Comparison of ENCODE assay signal across 1 cellular context in the genomic region with DNA sequence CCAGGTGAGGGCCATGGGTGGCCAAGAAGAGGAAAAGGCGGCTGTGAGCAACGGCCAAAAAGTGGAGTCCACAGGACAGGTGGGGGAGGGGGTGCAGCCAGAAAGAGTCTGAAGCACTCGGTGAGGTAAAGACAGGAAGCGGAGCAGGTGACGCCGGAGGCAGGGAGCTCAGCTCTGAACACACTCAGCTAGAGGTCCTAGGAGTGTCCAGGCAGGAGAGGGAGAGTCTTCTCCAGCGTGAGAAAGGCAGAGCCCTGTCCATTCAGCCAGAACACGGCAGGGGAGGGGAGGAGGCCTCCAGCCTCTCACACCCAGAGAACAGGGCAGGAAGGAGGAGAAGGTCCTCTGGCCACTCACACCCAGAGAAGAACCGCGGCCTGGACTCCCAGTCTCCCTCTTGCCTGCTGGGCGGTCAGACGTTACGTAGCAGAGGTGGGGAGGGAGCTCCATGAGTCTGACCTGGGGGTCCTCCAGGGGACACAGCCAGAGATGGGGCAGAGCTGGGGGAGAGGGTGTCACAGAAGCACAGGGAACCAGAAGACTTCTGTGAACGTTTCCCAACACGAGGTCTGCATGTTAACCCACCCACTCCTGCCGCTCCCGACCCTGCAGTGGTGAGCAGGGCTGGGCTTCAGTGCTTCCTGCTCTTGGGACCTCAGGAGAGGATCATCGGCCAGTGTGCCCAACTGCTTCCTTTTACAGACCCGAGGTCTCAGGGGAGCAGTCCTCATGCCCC.
TF ChIP-seq lines count a peak whose summit lies in the region.

No MANE protein-coding gene starts in this region.

TF ChIP-seq in IMR-90, 13 proteins besides CTCF, POLR2A, EP300 and RAD21:
- TF ChIP-seq CEBPB (IDR thresholded peaks at IDR 0.05; ENCODE audit: low read depth, low read length) (no peak), FOS (IDR thresholded peaks at IDR 0.05; ENCODE audit: low read depth, low read length) (no peak), CHD1 (IDR thresholded peaks at IDR 0.05; ENCODE audit: low read depth, low read length) (no peak), RCOR1 (IDR thresholded peaks at IDR 0.05; ENCODE audit: insufficient replicate concordance, low read length) (no peak)
